Comparison of ENCODE assay signal across 21 cellular contexts in the genomic region with DNA sequence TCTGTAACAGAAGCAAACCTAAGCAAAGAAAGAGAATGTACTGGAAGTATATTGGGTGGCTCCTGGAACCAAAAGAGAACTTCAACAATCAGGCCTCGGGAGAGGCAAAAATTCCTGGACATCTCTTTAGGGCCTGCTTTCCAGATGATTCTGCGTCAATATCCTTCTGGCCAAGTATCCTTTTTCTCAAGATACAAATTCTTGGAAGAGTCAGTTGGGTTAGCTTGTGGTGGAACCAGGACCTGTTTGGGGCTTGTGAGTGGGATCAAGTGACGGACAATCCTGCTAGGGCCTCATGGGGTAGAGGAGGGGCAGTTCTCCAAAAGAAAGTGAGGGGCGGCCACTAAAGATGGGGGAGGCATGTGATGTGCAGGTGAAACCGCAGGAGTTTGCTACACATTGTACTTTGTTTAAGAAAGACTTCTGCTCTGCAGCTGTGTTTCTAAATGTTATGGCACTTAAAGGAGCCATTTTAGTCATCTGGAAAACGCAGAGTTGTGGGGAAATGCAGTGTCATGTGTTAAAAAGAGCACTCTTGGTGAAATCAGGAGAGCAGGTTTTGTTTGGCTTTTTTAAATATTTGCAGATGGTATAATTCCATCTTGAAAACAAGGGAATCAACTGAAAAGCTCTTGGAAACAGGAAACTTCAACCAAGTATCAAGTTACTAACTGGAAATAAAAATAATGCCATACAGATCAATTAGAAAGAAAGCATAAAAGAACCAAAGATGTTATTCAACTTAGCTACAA. TPM values are rescaled to one million over a fixed set of nuclear protein-coding genes. Genes with fewer than 3 reads are reported as not detected.
DNase-seq lines count a peak whose midpoint lies in the region; ATAC-seq and TF ChIP-seq lines count a peak whose summit lies in the region.
"Had no signal": no experiment of that assay in that cellular context is flagged by ENCODE, and none has a peak within 500 bp of the region (broad histone marks: within the 10 kb centered on the region; RNA-seq: fewer than 3 reads in every experiment).

No MANE protein-coding gene starts in this region.

- H2BK5ac ChIP-seq in IMR-90 (ENCODE audit: low read depth, low read length, poor library complexity, severe bottlenecking), result no peak overlapping the region

- no peak overlapping the region for H2AK5ac ChIP-seq in IMR-90 (ENCODE audit: low read depth, low read length)

- intact Hi-C loops in IMR-90 (cut with micrococcal nuclease), result no loop called here
- intact Hi-C loops in thyroid gland (cut with DNase I), result no loop called here

- H3K36me3 ChIP-seq in IMR-90 (ENCODE audit: control insufficient read depth, insufficient read depth, low read length) (no peaks in the 10 kb centered on the region), neural progenitor cell (no peaks in the 10 kb centered on the region), thyroid gland (no peaks in the 10 kb centered on the region)
- H3K36me3 ChIP-seq: neutrophil, Peyer's patch had no signal

- H3K23ac ChIP-seq in IMR-90 (ENCODE audit: low read depth, low read length), result no peak overlapping the region

- H3K36me3 Mint-ChIP-seq in neural progenitor cell, result no peaks in the 10 kb centered on the region
- peaks cover 22 to 38% (median 32%) of the 10 kb centered on the region in 3 donors for H3K36me3 Mint-ChIP-seq in immature natural killer cell

- H3K27me3 Mint-ChIP-seq in neural progenitor cell (ENCODE audit: insufficient read depth, low read depth) (no peaks in the 10 kb centered on the region), immature natural killer cell (ENCODE audit: low read depth in 3 of 3) (peaks cover 0 to 2% (median 0%) of the 10 kb centered on the region in 3 donors)
- H3K27me3 Mint-ChIP-seq: activated naive CD8-positive, alpha-beta T cell had no signal

- H3K18ac ChIP-seq in IMR-90 (ENCODE audit: low read depth, low read length), result peak overlapping the region; percentile 62

- H3K4ac ChIP-seq in IMR-90 (ENCODE audit: low read depth, low read length), result no peak overlapping the region

- H3K9ac ChIP-seq in IMR-90 (ENCODE audit: low read depth, low read length) (no peak overlapping the region), neural progenitor cell (no peak overlapping the region)
- H3K9ac ChIP-seq: SK-N-SH had no signal

- no peaks in the 10 kb centered on the region for H3K79me2 ChIP-seq in neural progenitor cell (ENCODE audit: low read depth)

- CTCF ChIA-PET in IMR-90 (lab: Yijun Ruan, JAX), result interaction anchor here (1.1 kb wide), 1 partner anchor 321 kb away, joined by 3 read pairs; no protein-coding TSS in a partner anchor

- no peak overlapping the region; the same call in 1 of the 2 replicates for H3K4me2 ChIP-seq in IMR-90 (ENCODE audit: low read depth, low read length)
- H3K4me2 ChIP-seq in neural progenitor cell, result no peak overlapping the region
- H3K4me2 ChIP-seq: SK-N-SH had no signal

- in situ Hi-C loops in IMR-90 (cut with MboI; ENCODE audit: low sequenced_read_pairs), result no loop called here

- H3K4me3 ChIP-seq in IMR-90 (ENCODE audit: insufficient read depth, low read depth, low read length) (no peak overlapping the region), choroid plexus epithelial cell (ENCODE audit: low read depth, low read length) (no peak overlapping the region), neural progenitor cell (no peak overlapping the region), thyroid gland (replicated peaks in 1 of 3) (no peak overlapping the region)
- H3K4me3 ChIP-seq: body of pancreas, Peyer's patch, tibial nerve had no signal

- H3K14ac ChIP-seq in IMR-90 (replicated peaks; ENCODE audit: low read depth, low read length), result no peak overlapping the region

- H4K5ac ChIP-seq in IMR-90 (ENCODE audit: low read depth, low read length), result no peak overlapping the region

- peaks cover 9% of the 10 kb centered on the region for H3K4me1 ChIP-seq in IMR-90 (ENCODE audit: control insufficient read depth, insufficient read depth, low read length)
- H3K4me1 ChIP-seq in neural progenitor cell, result peaks cover 9% of the 10 kb centered on the region
- H3K4me1 ChIP-seq in thyroid gland, result no peaks in the 10 kb centered on the region
- H3K4me1 ChIP-seq: Peyer's patch had no signal

- H3K79me1 ChIP-seq in IMR-90 (ENCODE audit: low read depth in 1 of 2, low read length in 2 of 2), result no peaks in the 10 kb centered on the region

- H3K56ac ChIP-seq in IMR-90 (ENCODE audit: extremely low read depth, insufficient read depth, low read length), result no peak overlapping the region

- ATAC-seq in IMR-90 (ENCODE audit: low read depth) (no peak; the same call in 1 of the 2 replicates), HG02763 (IDR thresholded peaks at IDR 0.05; ENCODE audit: unreplicated experiment) (no peak)
- ATAC-seq: body of pancreas, left lobe of liver had no signal

- POLR2A ChIA-PET in IMR-90 (lab: Charles Lee; ENCODE audit: unreplicated experiment), result no interaction called here

- H4K8ac ChIP-seq in IMR-90 (ENCODE audit: low read depth in 2 of 2, low read length in 2 of 2), result no peak overlapping the region

- H4K20me1 ChIP-seq in IMR-90 (ENCODE audit: insufficient read depth, low read length) (no peaks in the 10 kb centered on the region), neural progenitor cell (ENCODE audit: low read depth) (no peaks in the 10 kb centered on the region)

- no peak overlapping the region for H4K91ac ChIP-seq in IMR-90 (ENCODE audit: insufficient read depth, low read depth, low read length)

- H3K9me3 Mint-ChIP-seq in neural progenitor cell (peaks cover 7% of the 10 kb centered on the region), immature natural killer cell (peaks cover 0 to 9% (median 4%) of the 10 kb centered on the region in 6 donors)

- no peak for TF ChIP-seq RAD21 in IMR-90 (IDR thresholded peaks at IDR 0.05; ENCODE audit: low read length)

- H3K4me3 Mint-ChIP-seq in neural progenitor cell (no peak overlapping the region), immature natural killer cell (no peak overlapping the region)
- H3K4me3 Mint-ChIP-seq: activated naive CD8-positive, alpha-beta T cell had no signal

- TF ChIP-seq CTCF in IMR-90 (conservative IDR thresholded peaks at IDR 0.05; ENCODE audit: low read depth, low read length) (no peak), choroid plexus epithelial cell (conservative IDR thresholded peaks at IDR 0.05; ENCODE audit: low read depth, low read length) (no peak), neural progenitor cell (IDR thresholded peaks at IDR 0.05) (no peak), thyroid gland (IDR thresholded peaks at IDR 0.05) (no peak)

- no peak overlapping the region for H2BK15ac ChIP-seq in IMR-90 (ENCODE audit: low read depth, low read length)

- H3K27ac Mint-ChIP-seq in neural progenitor cell, result peak overlapping the region; percentile 74
- H3K27ac Mint-ChIP-seq in immature natural killer cell, result no peak overlapping the region
- H3K27ac Mint-ChIP-seq: activated naive CD8-positive, alpha-beta T cell had no signal

- dilution Hi-C loops in IMR-90 (cut with HindIII; ENCODE audit: low sequenced_read_pairs, unreplicated experiment), result no loop called here

- peaks cover under 1% of the 10 kb centered on the region; the same call in 1 of the 2 replicates for H3K9me1 ChIP-seq in IMR-90 (ENCODE audit: insufficient read depth, low read length)

- DNase-seq in COLO829 (ENCODE audit: low spot score) (peak; percentile 59), IMR-90 (peak; percentile 42), choroid plexus epithelial cell (ENCODE audit: low read depth) (peak; percentile 20), neural progenitor cell (ENCODE audit: low spot score) (no peak), immature natural killer cell (no peak), DMS 273 treated with DMSO at 0.1 percent for 48 hours (lab: John Stamatoyannopoulos, UW) (no peak), thyroid gland (no peak)
- DNase-seq: activated CD8-positive, alpha-beta memory T cell treated with anti-CD3 and anti-CD28 coated beads for 24 hours; body of pancreas; NCI-H1436; NCI-H226; NK-92 treated with Interleukin-12 subunit alpha and Interleukin-12 subunit beta, amount 100 ng/mL, for 24 hours; Peyer's patch; SK-N-SH; stimulated activated naive CD4-positive, alpha-beta T cell; T-helper 9 cell had no signal

- BruUV-seq in IMR-90 (replicated peaks; lab: Mats Ljungman, UMichigan), result no TSS peak

- no peaks in the 10 kb centered on the region for H3F3A ChIP-seq in neural progenitor cell (ENCODE audit: low read depth)

- WGBS in IMR-90 (ENCODE audit: extremely low coverage in 2 of 2, insufficient read length in 1 of 2), 2 experiments, result 91% methylated on average over 3 of the region's 6 CpGs; no CpG with 5 or more reads in 1 of the 2 experiments
- 87 to 89% methylated on average over 6 of the region's 6 CpGs for WGBS in thyroid gland, 2 donors

- no peak for TF ChIP-seq POLR2A in IMR-90 (IDR thresholded peaks at IDR 0.05; ENCODE audit: low read depth, low read length)
- no peak for TF ChIP-seq POLR2A in thyroid gland (IDR thresholded peaks at IDR 0.05)

- no peak overlapping the region for H2BK120ac ChIP-seq in IMR-90 (ENCODE audit: low read depth, low read length)

- H2AK9ac ChIP-seq in IMR-90 (replicated peaks; ENCODE audit: low read depth, low read length, poor library complexity), result no peak overlapping the region

- H3K9me3 ChIP-seq in IMR-90 (ENCODE audit: control insufficient read depth, insufficient read depth, low read length), result no peaks in the 10 kb centered on the region
- H3K9me3 ChIP-seq in neural progenitor cell (ENCODE audit: low read depth), result peaks cover 6% of the 10 kb centered on the region
- H3K9me3 ChIP-seq in thyroid gland, result no peaks in the 10 kb centered on the region
- H3K9me3 ChIP-seq: body of pancreas, neutrophil, Peyer's patch had no signal

- H2AFZ ChIP-seq in IMR-90 (replicated peaks; ENCODE audit: low read length, poor library complexity), result no peak overlapping the region
- no peak overlapping the region for H2AFZ ChIP-seq in neural progenitor cell (replicated peaks)

- H2BK20ac ChIP-seq in IMR-90 (ENCODE audit: low read depth, low read length), result no peak overlapping the region

- H3K4me1 Mint-ChIP-seq in neural progenitor cell, result peaks cover 9% of the 10 kb centered on the region
- H3K4me1 Mint-ChIP-seq in immature natural killer cell, result no peaks in the 10 kb centered on the region

- peak overlapping the region; percentile 44; the same call in 1 of the 2 replicates for H3K27ac ChIP-seq in IMR-90 (ENCODE audit: insufficient read depth, low read length)
- no peak overlapping the region for H3K27ac ChIP-seq in neural progenitor cell
- H3K27ac ChIP-seq in thyroid gland, result peak overlapping the region in 1 of 3 donors; percentile 31
- H3K27ac ChIP-seq: body of pancreas, neutrophil, Peyer's patch had no signal

- H3K27me3 ChIP-seq in IMR-90 (ENCODE audit: control insufficient read depth, insufficient read depth, low read length) (no peaks in the 10 kb centered on the region), neural progenitor cell (peaks cover 4% of the 10 kb centered on the region), thyroid gland (no peaks in the 10 kb centered on the region)
- H3K27me3 ChIP-seq: body of pancreas, neutrophil, Peyer's patch, tibial nerve had no signal

RNA-seq across cellular contexts. Expression of a gene that starts 27.4 kb away (rescaled TPM):
- 461 and 547 TPM in 2 replicates for total RNA-seq in IMR-90 (2012; rRNA removed)
- 482 and 495 TPM in 2 replicates for polyA plus RNA-seq in IMR-90 (2012; rRNA removed)
- polyA plus RNA-seq in IMR-90 (2012; cell fraction: cytosol; rRNA removed), result 396 and 740 TPM in 2 replicates
- 382 and 609 TPM in 2 replicates for polyA plus RNA-seq in IMR-90 (2012; cell fraction: nucleus; rRNA removed; ENCODE audit: low replicate concordance)
- total RNA-seq in neural progenitor cell (ENCODE audit: low replicate concordance), result 72.1 and 114 TPM in 2 replicates
- 100 to 1,000 TPM; 199 to 325 (median 226) TPM for polyA plus RNA-seq in immature natural killer cell
- total RNA-seq in thyroid gland, result 1,000 to 10,000 TPM; 1,151 to 1,624 (median 1,443) TPM

RNA-seq across cellular contexts. Expression of a gene that starts 38.9 kb away (rescaled TPM):
- total RNA-seq in IMR-90 (2012; rRNA removed) (20.1 and 36.1 TPM in 2 replicates), neural progenitor cell (ENCODE audit: low replicate concordance) (23.8 and 35.9 TPM in 2 replicates), thyroid gland (10 to 100 TPM; 44.6 to 55.8 (median 49.1) TPM)
- polyA plus RNA-seq in IMR-90 (2012; rRNA removed) (22.8 and 29.3 TPM in 2 replicates), immature natural killer cell (10 to 100 TPM; 28.2 to 44.9 (median 36.0) TPM)
- polyA plus RNA-seq in IMR-90 (2012; cell fraction: cytosol; rRNA removed), result 4.7 and 8.9 TPM in 2 replicates
- 2.7 and 18.8 TPM in 2 replicates for polyA plus RNA-seq in IMR-90 (2012; cell fraction: nucleus; rRNA removed; ENCODE audit: low replicate concordance)

Comparison
In these comparisons a context has a peak if more than half of its experiments do, and no peak if none do; other contexts are left out.
1. DNase-seq: peak in COLO829 (single experiment), IMR-90 (single experiment) and choroid plexus epithelial cell (single experiment); none in neural progenitor cell (single experiment), immature natural killer cell (0 of 3), DMS 273 treated with DMSO at 0.1 percent for 48 hours (single experiment) and thyroid gland (0 of 2).